Comparison of ENCODE assay signal across 1 cellular context in genomic region chr21:42878993-42879787, GRCh38.
TF ChIP-seq lines count a peak whose summit lies in the region.

WDR4 (minus strand) TSS chr21:42879539; CDS start chr21:42879495, 44 bp downstream.

TF ChIP-seq in GM12878, 131 proteins besides CTCF, POLR2A, EP300 and RAD21 (continued from another document and continues in another):
- 0 out of 2 replicates have a peak, but pooled peaks have one; percentile 32 for TF ChIP-seq ZBTB11 (CRISPR knock-in tag; IDR thresholded peaks at IDR 0.05)
- TF ChIP-seq TBL1XR1 (IDR thresholded peaks at IDR 0.05; ENCODE audit: low read depth, low read length), result peak; percentile 20; the same call in 1 of the 2 replicates
- no peak for TF ChIP-seq STAT3 (IDR thresholded peaks at IDR 0.05; ENCODE audit: low read depth, low read length)
- no peak for TF ChIP-seq CEBPB (IDR thresholded peaks at IDR 0.05; ENCODE audit: borderline replicate concordance in 1 of 2, low read depth in 2 of 2, low read length in 2 of 2)
- TF ChIP-seq CEBPZ (IDR thresholded peaks at IDR 0.05; ENCODE audit: low read depth, low read length), result no peak
- TF ChIP-seq TAF1 (IDR thresholded peaks at IDR 0.05; ENCODE audit: borderline replicate concordance, low read depth, low read length), result peak; percentile 99
- peak; percentile 99 for TF ChIP-seq MAX (IDR thresholded peaks at IDR 0.05; ENCODE audit: low read depth, low read length)
- no peak for TF ChIP-seq RBBP5 (conservative IDR thresholded peaks at IDR 0.05)
- TF ChIP-seq MTA3 (IDR thresholded peaks at IDR 0.05; ENCODE audit: borderline replicate concordance, low read length), result no peak
- TF ChIP-seq ZNF592 (IDR thresholded peaks at IDR 0.05), result no peak
- peak; percentile 96 for TF ChIP-seq SMAD5 (IDR thresholded peaks at IDR 0.05; ENCODE audit: low read depth)
- TF ChIP-seq SMARCA5 (IDR thresholded peaks at IDR 0.05), result no peak; the same call in 1 of the 2 replicates
- no peak for TF ChIP-seq BCL11A (IDR thresholded peaks at IDR 0.05; ENCODE audit: low read depth, low read length)
- peak; percentile 88; the same call in 2 of the 3 replicates for TF ChIP-seq POU2F2 (IDR thresholded peaks at IDR 0.05; ENCODE audit: borderline replicate concordance, low read depth, low read length)
- TF ChIP-seq EED (IDR thresholded peaks at IDR 0.05; ENCODE audit: low read depth), result no peak
- TF ChIP-seq RCOR1 (conservative IDR thresholded peaks at IDR 0.05; ENCODE audit: low read depth, low read length), result no peak
- no peak for TF ChIP-seq MEF2B (IDR thresholded peaks at IDR 0.05; ENCODE audit: partially characterized antibody, poor library complexity, severe bottlenecking)
- TF ChIP-seq CHD2 (IDR thresholded peaks at IDR 0.05; ENCODE audit: borderline replicate concordance, low read depth, low read length), result peak; percentile 56; the same call in 1 of the 2 replicates
- TF ChIP-seq REST (IDR thresholded peaks at IDR 0.05; ENCODE audit: low read depth, low read length), result 0 out of 2 replicates have a peak, but pooled peaks have one; percentile 13
- TF ChIP-seq NFIC (IDR thresholded peaks at IDR 0.05; ENCODE audit: low read depth, low read length), result no peak
- TF ChIP-seq PBX3 (IDR thresholded peaks at IDR 0.05; ENCODE audit: insufficient replicate concordance, low read depth, low read length), result no peak
- TF ChIP-seq TCF12 (IDR thresholded peaks at IDR 0.05; ENCODE audit: low read depth, low read length), result peak; percentile 69; the same call in 1 of the 2 replicates
- TF ChIP-seq SUPT20H (IDR thresholded peaks at IDR 0.05; ENCODE audit: borderline replicate concordance, control insufficient read depth, low read depth, low read length), result no peak
- TF ChIP-seq HDGF (IDR thresholded peaks at IDR 0.05), result no peak; the same call in 1 of the 2 replicates
- TF ChIP-seq USF1 (IDR thresholded peaks at IDR 0.05; ENCODE audit: borderline replicate concordance, extremely low read length, insufficient read depth, low read depth, low read length), result peak; percentile 92
- TF ChIP-seq CREB1 (IDR thresholded peaks at IDR 0.05; ENCODE audit: low read depth), result peak; percentile 100
- TF ChIP-seq YBX1 (IDR thresholded peaks at IDR 0.05), result no peak
- TF ChIP-seq FOS (IDR thresholded peaks at IDR 0.05; ENCODE audit: borderline replicate concordance, extremely low read depth, insufficient read length), result no peak
- TF ChIP-seq EGR1 (IDR thresholded peaks at IDR 0.05; ENCODE audit: borderline replicate concordance in 1 of 2, low read depth in 2 of 2, low read length in 2 of 2), result peak in 1 of 2 experiments; percentile 8; a peak in 1 of 3 replicates
- TF ChIP-seq ELK1 (IDR thresholded peaks at IDR 0.05; ENCODE audit: low read depth, low read length), result no peak
- peak; percentile 99 for TF ChIP-seq POLR2AphosphoS5 (IDR thresholded peaks at IDR 0.05; ENCODE audit: low read length)
- no peak for TF ChIP-seq E4F1 (IDR thresholded peaks at IDR 0.05; ENCODE audit: borderline replicate concordance, partially characterized antibody)
- peak; percentile 40 for TF ChIP-seq BACH1 (IDR thresholded peaks at IDR 0.05; ENCODE audit: borderline replicate concordance)
- peak; percentile 93 for TF ChIP-seq ATF3 (IDR thresholded peaks at IDR 0.05; ENCODE audit: borderline replicate concordance, extremely low read depth, low read depth, low read length)
- TF ChIP-seq GATAD2B (conservative IDR thresholded peaks at IDR 0.05; ENCODE audit: low read depth), result peak; percentile 94
